Comparison of ENCODE assay signal across 1 cellular context in the genomic region with DNA sequence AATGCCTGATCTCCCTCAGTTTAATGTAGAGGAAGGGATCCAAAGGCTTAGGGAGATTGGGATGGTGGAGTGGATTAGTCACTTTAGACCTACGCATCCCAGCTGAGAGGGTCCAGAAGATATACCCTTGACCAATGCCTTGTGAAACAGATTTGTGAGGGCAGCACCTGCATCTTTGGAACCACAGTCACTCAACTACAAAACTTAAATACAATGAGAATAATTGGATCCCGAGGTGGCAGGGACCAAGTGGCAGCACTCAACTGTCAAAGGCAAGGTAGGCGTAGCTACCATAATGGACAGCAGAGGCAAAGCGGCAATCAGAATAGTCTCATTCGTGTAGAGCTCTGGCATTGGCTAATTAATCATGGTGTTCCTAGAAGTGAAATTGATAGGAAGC. TPM values are rescaled to one million over a fixed set of nuclear protein-coding genes. Genes with fewer than 3 reads are reported as not detected.
"Had no signal": no experiment of that assay in that cellular context is flagged by ENCODE, and none has a peak within 500 bp of the region (broad histone marks: within the 10 kb centered on the region; RNA-seq: fewer than 3 reads in every experiment).

No MANE protein-coding gene starts in this region.

RNA-seq across cellular contexts. Expression of a gene that starts 20.3 kb away (rescaled TPM):
- total RNA-seq: foreskin keratinocyte had no signal
- polyA plus RNA-seq: foreskin keratinocyte had no signal
